Comparison of ENCODE assay signal across 14 cellular contexts in genomic region chr2:85414761-85415498, GRCh38. TPM values are rescaled to one million over a fixed set of nuclear protein-coding genes. Genes with fewer than 3 reads are reported as not detected.
DNase-seq lines count a peak whose midpoint lies in the region; ATAC-seq, FAIRE-seq and TF ChIP-seq lines count a peak whose summit lies in the region.
"Had no signal": no experiment of that assay in that cellular context is flagged by ENCODE, and none has a peak within 500 bp of the region (broad histone marks: within the 10 kb centered on the region; RNA-seq: fewer than 3 reads in every experiment).

No MANE protein-coding gene starts in this region.

- ATAC-seq in naive B cell (ENCODE audit: low read depth in 2 of 2) (no peak), GM18502 (IDR thresholded peaks at IDR 0.05; ENCODE audit: poor library complexity, unreplicated experiment) (no peak)
- ATAC-seq: activated naive CD4-positive, alpha-beta T cell treated with anti-CD3 and anti-CD28 coated beads, Interleukin-2, amount 50 U/mL, for 72 hours had no signal

- H3K36me3 Mint-ChIP-seq in MCF 10A (ENCODE audit: insufficient read depth, unreplicated experiment) (peaks cover 6% of the 10 kb centered on the region), astrocyte (ENCODE audit: low read depth, unreplicated experiment) (no peaks in the 10 kb centered on the region), naive B cell (no peaks in the 10 kb centered on the region), chondrocyte (ENCODE audit: low read depth) (no peaks in the 10 kb centered on the region)
- H3K36me3 Mint-ChIP-seq: activated naive CD4-positive, alpha-beta T cell treated with anti-CD3 and anti-CD28 coated beads, Interleukin-2, amount 50 U/mL, for 72 hours had no signal

- peak overlapping the region; percentile 52 for H3K27ac Mint-ChIP-seq in MCF 10A (ENCODE audit: low read depth, unreplicated experiment)
- peak overlapping the region; percentile 55 for H3K27ac Mint-ChIP-seq in astrocyte (ENCODE audit: unreplicated experiment)
- H3K27ac Mint-ChIP-seq in naive B cell: peak overlapping the region in 4 of 6 donors; percentile 42 to 78 (median 62)
- H3K27ac Mint-ChIP-seq in chondrocyte (ENCODE audit: unreplicated experiment): no peak overlapping the region
- H3K27ac Mint-ChIP-seq: activated naive CD4-positive, alpha-beta T cell treated with anti-CD3 and anti-CD28 coated beads, Interleukin-2, amount 50 U/mL, for 72 hours had no signal

- no peak overlapping the region for H2AFZ ChIP-seq in astrocyte (ENCODE audit: low read depth, low read length)

- H3K79me2 ChIP-seq in astrocyte (ENCODE audit: insufficient read depth, low read length): peaks cover 33% of the 10 kb centered on the region

- H3K4me2 ChIP-seq in astrocyte (ENCODE audit: low read length): no peak overlapping the region

- no peak for TF ChIP-seq POLR2A in breast epithelium (IDR thresholded peaks at IDR 0.05)

- no peaks in the 10 kb centered on the region for H3K27me3 ChIP-seq in breast epithelium
- no peaks in the 10 kb centered on the region for H3K27me3 ChIP-seq in astrocyte (ENCODE audit: insufficient read depth, low read length)

- H3K4me3 ChIP-seq in breast epithelium (no peak overlapping the region), astrocyte (ENCODE audit: insufficient read depth, low read depth, low read length) (no peak overlapping the region)

- FAIRE-seq in astrocyte (lab: Jason Lieb, UNC): no peak

- peaks cover 40% of the 10 kb centered on the region for H3K4me1 Mint-ChIP-seq in MCF 10A (ENCODE audit: insufficient read depth, unreplicated experiment)
- peaks cover 12% of the 10 kb centered on the region for H3K4me1 Mint-ChIP-seq in astrocyte (ENCODE audit: low read depth, unreplicated experiment)
- peaks cover 34 to 59% (median 49%) of the 10 kb centered on the region in 3 donors for H3K4me1 Mint-ChIP-seq in naive B cell
- H3K4me1 Mint-ChIP-seq in chondrocyte (ENCODE audit: low read depth): peaks cover 44% of the 10 kb centered on the region

- peak overlapping the region in 1 of 2 donors; percentile 86 for H3K27ac ChIP-seq in breast epithelium
- no peak overlapping the region for H3K27ac ChIP-seq in astrocyte (ENCODE audit: low read depth, low read length)

- H4K20me1 ChIP-seq in astrocyte (ENCODE audit: insufficient read depth, low read length): peaks cover 5% of the 10 kb centered on the region

- TF ChIP-seq CTCF in MCF 10A (IDR thresholded peaks at IDR 0.05; ENCODE audit: unreplicated experiment): no peak
- TF ChIP-seq CTCF in breast epithelium (IDR thresholded peaks at IDR 0.05): no peak
- no peak for TF ChIP-seq CTCF in astrocyte (IDR thresholded peaks at IDR 0.05; ENCODE audit: insufficient read depth, low read depth, low read length)
- no peak for TF ChIP-seq CTCF in chondrocyte (IDR thresholded peaks at IDR 0.05)

- POLR2A ChIA-PET in MCF 10A (lab: Yijun Ruan, JAX): interaction anchor here (0.6 to 3.6 kb wide), 16 partner anchors 11 to 201 kb away, joined by 3 to 40 read pairs (median 5); partner anchors contain the start of genes C2orf68, ELMOD3, GGCX and MAT2A

- no peak for DNase-seq in MCF 10A (ENCODE audit: unreplicated experiment)
- DNase-seq in breast epithelium (ENCODE audit: low spot score in 2 of 2): no peak
- DNase-seq in astrocyte (ENCODE audit: low read depth): no peak
- DNase-seq in naive B cell: no peak
- DNase-seq in NCI-H82 treated with DMSO at 0.1 percent for 48 hours (lab: John Stamatoyannopoulos, UW; ENCODE audit: unreplicated experiment): no peak
- no peak for DNase-seq in HT-29 (ENCODE audit: low spot score)
- DNase-seq in chondrocyte (ENCODE audit: low spot score): no peak
- DNase-seq: cerebellar nuclear complex, hypothalamus, SIG-M5, stomach had no signal

- H3K9me3 ChIP-seq in breast epithelium: no peaks in the 10 kb centered on the region
- H3K9me3 ChIP-seq in astrocyte (ENCODE audit: insufficient read depth, low read depth, low read length): no peaks in the 10 kb centered on the region
- H3K9me3 ChIP-seq: stomach had no signal

- H3K9me3 Mint-ChIP-seq in MCF 10A (ENCODE audit: unreplicated experiment) (no peaks in the 10 kb centered on the region), astrocyte (ENCODE audit: unreplicated experiment) (no peaks in the 10 kb centered on the region), naive B cell (no peaks in the 10 kb centered on the region), chondrocyte (ENCODE audit: low read depth) (no peaks in the 10 kb centered on the region)
- H3K9me3 Mint-ChIP-seq: activated naive CD4-positive, alpha-beta T cell treated with anti-CD3 and anti-CD28 coated beads, Interleukin-2, amount 50 U/mL, for 72 hours had no signal

- H3K27me3 Mint-ChIP-seq in MCF 10A (ENCODE audit: insufficient read depth, unreplicated experiment) (no peaks in the 10 kb centered on the region), astrocyte (ENCODE audit: low read depth, unreplicated experiment) (no peaks in the 10 kb centered on the region), naive B cell (no peaks in the 10 kb centered on the region), chondrocyte (ENCODE audit: low read depth) (no peaks in the 10 kb centered on the region)

- no TSS peak for BruUV-seq in MCF 10A (replicated peaks; lab: Mats Ljungman, UMichigan)

- H3K36me3 ChIP-seq in breast epithelium: no peaks in the 10 kb centered on the region
- H3K36me3 ChIP-seq in astrocyte (ENCODE audit: insufficient read depth, low read length): no peaks in the 10 kb centered on the region
- H3K36me3 ChIP-seq: stomach had no signal

- no peak overlapping the region for H3K9ac ChIP-seq in astrocyte (ENCODE audit: low read length)

- CTCF ChIA-PET in MCF 10A (lab: Yijun Ruan, JAX): interaction anchor here (1.0 to 3.8 kb wide), 3 partner anchors 53 to 136 kb away, joined by 3 to 20 read pairs (median 13); partner anchors contain the start of gene MAT2A

- intact Hi-C loops in MCF 10A (cut with micrococcal nuclease): loop anchor here (5.0 kb wide), 1 partner anchor 63 kb away; the partner anchor contains the start of genes ELMOD3 and RETSAT
- intact Hi-C loops in breast epithelium (cut with DNase I; ENCODE audit: low total_unique reads): no loop called here

- H3K4me1 ChIP-seq in breast epithelium (peaks cover 4 to 13% of the 10 kb centered on the region in 2 donors), astrocyte (ENCODE audit: insufficient read depth, low read length) (peaks cover 27% of the 10 kb centered on the region)

- H3K4me3 Mint-ChIP-seq in MCF 10A (ENCODE audit: unreplicated experiment) (no peak overlapping the region), astrocyte (ENCODE audit: unreplicated experiment) (peak overlapping the region; percentile 54), naive B cell (peak overlapping the region in 7 of 8 donors; percentile 42 to 97 (median 92)), chondrocyte (ENCODE audit: unreplicated experiment) (no peak overlapping the region)

RNA-seq across cellular contexts. Expression of gene SH2D6, which starts 3.6 kb away (rescaled TPM):
- 0.84 and 2.2 TPM in 2 replicates for total RNA-seq in MCF 10A (2022)
- total RNA-seq in breast epithelium: not detected
- 0.58 and 0.64 TPM in 2 replicates for total RNA-seq in astrocyte
- polyA plus RNA-seq in naive B cell (ENCODE audit: low read depth in 6 of 6): not detected
- 0.08 and 0.21 TPM in 2 replicates for total RNA-seq in HT-29 (2014; rRNA removed; shearing (Covaris generic))
- total RNA-seq in chondrocyte: 0.47 TPM in 1 of 3 replicates, not detected in the others
- total RNA-seq: M059J had no signal

RNA-seq across cellular contexts. Expression of gene CAPG, which starts 4.8 kb away (rescaled TPM):
- total RNA-seq in MCF 10A (2022) (173 and 188 TPM in 2 replicates), breast epithelium (100 to 1,000 TPM; 102 to 254 (median 109) TPM), astrocyte (59.3 and 68.2 TPM in 2 replicates), chondrocyte (40.5 to 77.6 TPM (median 76.5 TPM) in 3 replicates)
- polyA plus RNA-seq in naive B cell (ENCODE audit: low read depth in 6 of 6): 100 to 1,000 TPM; 114 to 414 (median 282) TPM
- 460 and 472 TPM in 2 replicates for total RNA-seq in HT-29 (2014; rRNA removed; shearing (Covaris generic))

Comparison
In these comparisons a context has a peak if more than half of its experiments do, and no peak if none do; other contexts are left out.
1. H3K4me3 Mint-ChIP-seq: peak in astrocyte (single experiment) and naive B cell (7 of 8); none in MCF 10A (single experiment) and chondrocyte (single experiment).